In genomic region chr6:105443941-105444340, GRCh38 we compare ENCODE assay signal across 19 cellular contexts. TPM values are rescaled to one million over a fixed set of nuclear protein-coding genes. Genes with fewer than 3 reads are reported as not detected.
DNase-seq lines count a peak whose midpoint lies in the region; ATAC-seq and TF ChIP-seq lines count a peak whose summit lies in the region.
"Had no signal": no experiment of that assay in that cellular context is flagged by ENCODE, and none has a peak within 500 bp of the region (broad histone marks: within the 10 kb centered on the region; RNA-seq: fewer than 3 reads in every experiment).

No MANE protein-coding gene starts in this region.

- H3K4me1 ChIP-seq in esophagus muscularis mucosa (no peaks in the 10 kb centered on the region), esophagus squamous epithelium (no peaks in the 10 kb centered on the region)
- H3K4me1 ChIP-seq: A549 had no signal

- WGBS in esophagus muscularis mucosa: 83% methylated on average over 6 of the region's 6 CpGs
- WGBS in esophagus squamous epithelium, 2 donors: 73 to 89% methylated on average over 6 of the region's 6 CpGs

- H3K9me3 ChIP-seq in esophagus muscularis mucosa: no peaks in the 10 kb centered on the region
- no peaks in the 10 kb centered on the region for H3K9me3 ChIP-seq in esophagus squamous epithelium
- H3K9me3 ChIP-seq: A549 had no signal

- peaks cover 9% of the 10 kb centered on the region for H3K27me3 Mint-ChIP-seq in stimulated activated memory B cell treated with anti-CD40 and anti-IgM and Interleukin-4, amounts not matched to agents 10 μg/mL and 1 μg/mL and 100 μg/mL, for 72 hours

- ATAC-seq in stimulated activated memory B cell treated with anti-CD40 and anti-IgM and Interleukin-4, amounts not matched to agents 10 μg/mL and 1 μg/mL and 100 μg/mL, for 72 hours: no peak
- ATAC-seq: A549 had no signal

- no peak overlapping the region for H3K27ac Mint-ChIP-seq in stimulated activated memory B cell treated with anti-CD40 and anti-IgM and Interleukin-4, amounts not matched to agents 10 μg/mL and 1 μg/mL and 100 μg/mL, for 72 hours
- H3K27ac Mint-ChIP-seq: CD4-positive, alpha-beta memory T cell had no signal

- H3K4me1 Mint-ChIP-seq in stimulated activated memory B cell treated with anti-CD40 and anti-IgM and Interleukin-4, amounts not matched to agents 10 μg/mL and 1 μg/mL and 100 μg/mL, for 72 hours: no peaks in the 10 kb centered on the region
- H3K4me1 Mint-ChIP-seq: CD4-positive, alpha-beta memory T cell had no signal

- no peak for TF ChIP-seq CTCF in AG10803 (conservative IDR thresholded peaks at IDR 0.05; ENCODE audit: low read length)
- TF ChIP-seq CTCF in esophagus muscularis mucosa (IDR thresholded peaks at IDR 0.05): no peak
- no peak for TF ChIP-seq CTCF in esophagus squamous epithelium (IDR thresholded peaks at IDR 0.05)

- TF ChIP-seq POLR2A in esophagus muscularis mucosa (IDR thresholded peaks at IDR 0.05; ENCODE audit: low read depth): no peak
- no peak for TF ChIP-seq POLR2A in esophagus squamous epithelium (IDR thresholded peaks at IDR 0.05)

- no peak overlapping the region for H3K4me3 ChIP-seq in AG10803 (ENCODE audit: low read length)
- H3K4me3 ChIP-seq in esophagus muscularis mucosa: no peak overlapping the region
- no peak overlapping the region for H3K4me3 ChIP-seq in esophagus squamous epithelium
- H3K4me3 ChIP-seq: A549, GM23248 had no signal

- H3K36me3 Mint-ChIP-seq in stimulated activated memory B cell treated with anti-CD40 and anti-IgM and Interleukin-4, amounts not matched to agents 10 μg/mL and 1 μg/mL and 100 μg/mL, for 72 hours: no peaks in the 10 kb centered on the region
- H3K36me3 Mint-ChIP-seq: CD4-positive, alpha-beta memory T cell had no signal

- intact Hi-C loops in esophagus muscularis mucosa (cut with DNase I) (no loop called here), esophagus squamous epithelium (cut with DNase I) (no loop called here)

- no peaks in the 10 kb centered on the region for H3K9me3 Mint-ChIP-seq in stimulated activated memory B cell treated with anti-CD40 and anti-IgM and Interleukin-4, amounts not matched to agents 10 μg/mL and 1 μg/mL and 100 μg/mL, for 72 hours
- H3K9me3 Mint-ChIP-seq: CD4-positive, alpha-beta memory T cell had no signal

- DNase-seq in AG10803 (ENCODE audit: low read depth) (peak; percentile 18), M059J (ENCODE audit: low read depth) (peak; percentile 38), esophagus muscularis mucosa (ENCODE audit: extremely low spot score) (peak; percentile 66), esophagus squamous epithelium (lab: John Stamatoyannopoulos, UW) (no peak)
- DNase-seq in activated naive CD4-positive, alpha-beta T cell treated with anti-CD3 and anti-CD28 coated beads, Interleukin-2, amount 50 U/mL, for 16 hours: no peak
- DNase-seq: 8988T; ACHN; C1 segment of cervical spinal cord; Calu3; CD4-positive, alpha-beta memory T cell; COR-L47; DMS53; DMS79 treated with DMSO at 0.1 percent for 48 hours; GF-D8; GM23248; H7; HCEC 1CT had no signal

- H3K4me3 Mint-ChIP-seq in stimulated activated memory B cell treated with anti-CD40 and anti-IgM and Interleukin-4, amounts not matched to agents 10 μg/mL and 1 μg/mL and 100 μg/mL, for 72 hours: no peak overlapping the region
- H3K4me3 Mint-ChIP-seq: CD4-positive, alpha-beta memory T cell had no signal

- TF ChIP-seq EP300 in esophagus muscularis mucosa (IDR thresholded peaks at IDR 0.05): no peak

- no peaks in the 10 kb centered on the region for H3K36me3 ChIP-seq in esophagus muscularis mucosa
- no peaks in the 10 kb centered on the region for H3K36me3 ChIP-seq in esophagus squamous epithelium

- H3K27me3 ChIP-seq in esophagus muscularis mucosa: no peaks in the 10 kb centered on the region
- no peaks in the 10 kb centered on the region for H3K27me3 ChIP-seq in esophagus squamous epithelium

- H3K27ac ChIP-seq in esophagus muscularis mucosa (replicated peaks in 1 of 4) (no peak overlapping the region), esophagus squamous epithelium (no peak overlapping the region)
- H3K27ac ChIP-seq: A549, GM23248 had no signal

RNA-seq across cellular contexts. Expression of gene PREP, which starts 41.1 kb away (rescaled TPM):
- total RNA-seq in M059J (2014; rRNA removed; shearing (Covaris generic)): 16.8 and 28.1 TPM in 2 replicates
- total RNA-seq in esophagus muscularis mucosa (10 to 100 TPM; 17.9 to 21.6 (median 19.0) TPM), esophagus squamous epithelium (10 to 100 TPM; 11.9 to 28.0 (median 19.6) TPM)

Comparison
In these comparisons a context has a peak if more than half of its experiments do, and no peak if none do; other contexts are left out.
1. DNase-seq: peak in AG10803 (single experiment), M059J (single experiment) and esophagus muscularis mucosa (single experiment); none in activated naive CD4-positive, alpha-beta T cell treated with anti-CD3 and anti-CD28 coated beads, Interleukin-2, amount 50 U/mL, for 16 hours (single experiment) and esophagus squamous epithelium (single experiment).